Comparison of ENCODE assay signal across 13 cellular contexts in genomic region chr17:19250421-19251141, GRCh38. TPM values are rescaled to one million over a fixed set of nuclear protein-coding genes. Genes with fewer than 3 reads are reported as not detected.
DNase-seq lines count a peak whose midpoint lies in the region; TF ChIP-seq lines count a peak whose summit lies in the region.
"Had no signal": no experiment of that assay in that cellular context is flagged by ENCODE, and none has a peak within 500 bp of the region (broad histone marks: within the 10 kb centered on the region; RNA-seq: fewer than 3 reads in every experiment).

No MANE protein-coding gene starts in this region.

- DNase-seq in NCI-H2196 (lab: John Stamatoyannopoulos, UW; ENCODE audit: unreplicated experiment) (peak; percentile 33), NCI-H2196 treated with DMSO at 0.1 percent for 48 hours (lab: John Stamatoyannopoulos, UW; ENCODE audit: unreplicated experiment) (no peak), fibroblast of the aortic adventitia (ENCODE audit: low read depth) (peak; percentile 28), nucleus accumbens (lab: John Stamatoyannopoulos, UW) (peak in 51 of 56 donors; percentile 43 to 92 (median 74)), ureter (ENCODE audit: low spot score) (peak; percentile 65), OCI-M2 (lab: John Stamatoyannopoulos, UW; ENCODE audit: unreplicated experiment) (no peak), MV-4-11 (lab: John Stamatoyannopoulos, UW) (no peak), iPS-NIHi11 (ENCODE audit: low spot score) (no peak)
- DNase-seq: activated CD8-positive, alpha-beta memory T cell treated with anti-CD3 and anti-CD28 coated beads, Interleukin-2, amount 10 ng/mL, durations not matched to agents 7 days and 5 days; DND-41; erythroblast; NCI-H1417 treated with DMSO at 0.1 percent for 48 hours had no signal

- H3K4me3 ChIP-seq in fibroblast of the aortic adventitia (ENCODE audit: low read depth, low read length) = no peak overlapping the region
- H3K4me3 ChIP-seq: A549 had no signal

- TF ChIP-seq CTCF in fibroblast of the aortic adventitia (IDR thresholded peaks at IDR 0.05; ENCODE audit: insufficient read depth, low read length) = no peak

RNA-seq across cellular contexts. Expression of gene EPN2, which starts 13.4 kb away (rescaled TPM):
- 30.7 and 31.2 TPM in 2 replicates for total RNA-seq in fibroblast of the aortic adventitia (ENCODE audit: low replicate concordance)
- total RNA-seq in ureter = 63.9 TPM

Comparison
In these comparisons a context has a peak if more than half of its experiments do, and no peak if none do; other contexts are left out.
1. DNase-seq: peak in NCI-H2196 (single experiment), fibroblast of the aortic adventitia (single experiment), nucleus accumbens (51 of 56) and ureter (single experiment); none in NCI-H2196 treated with DMSO at 0.1 percent for 48 hours (single experiment), OCI-M2 (single experiment), MV-4-11 (single experiment) and iPS-NIHi11 (single experiment).